In the genomic region with DNA sequence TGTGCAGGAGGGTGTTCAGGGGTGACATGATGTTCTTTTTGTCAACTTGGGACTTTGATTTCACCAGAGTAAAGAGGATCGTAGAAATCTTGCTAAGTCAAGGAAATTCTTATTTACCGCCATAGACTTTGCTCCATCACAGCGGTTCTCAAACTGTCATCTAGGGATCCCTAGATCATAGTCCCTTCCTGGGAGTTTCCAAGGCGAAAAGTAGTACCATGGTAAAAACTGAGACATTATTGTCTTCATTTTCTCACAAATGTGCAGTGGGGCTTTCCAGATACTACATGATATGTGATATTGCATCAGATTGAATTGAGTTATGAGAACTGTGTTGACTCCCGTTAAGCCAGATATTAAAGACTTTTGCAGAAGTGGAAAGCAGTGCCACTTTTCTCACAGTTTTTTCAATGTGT, we compare ENCODE assay signal across 1 cellular context.
TF ChIP-seq lines count a peak whose summit lies in the region.

No MANE protein-coding gene starts in this region.

TF ChIP-seq in SK-N-SH treated with all-trans-retinoic acid at 6 μM for 48 hours, 23 proteins besides CTCF, POLR2A, EP300 and RAD21 (continued from another document):
- TF ChIP-seq, protein P1, sequence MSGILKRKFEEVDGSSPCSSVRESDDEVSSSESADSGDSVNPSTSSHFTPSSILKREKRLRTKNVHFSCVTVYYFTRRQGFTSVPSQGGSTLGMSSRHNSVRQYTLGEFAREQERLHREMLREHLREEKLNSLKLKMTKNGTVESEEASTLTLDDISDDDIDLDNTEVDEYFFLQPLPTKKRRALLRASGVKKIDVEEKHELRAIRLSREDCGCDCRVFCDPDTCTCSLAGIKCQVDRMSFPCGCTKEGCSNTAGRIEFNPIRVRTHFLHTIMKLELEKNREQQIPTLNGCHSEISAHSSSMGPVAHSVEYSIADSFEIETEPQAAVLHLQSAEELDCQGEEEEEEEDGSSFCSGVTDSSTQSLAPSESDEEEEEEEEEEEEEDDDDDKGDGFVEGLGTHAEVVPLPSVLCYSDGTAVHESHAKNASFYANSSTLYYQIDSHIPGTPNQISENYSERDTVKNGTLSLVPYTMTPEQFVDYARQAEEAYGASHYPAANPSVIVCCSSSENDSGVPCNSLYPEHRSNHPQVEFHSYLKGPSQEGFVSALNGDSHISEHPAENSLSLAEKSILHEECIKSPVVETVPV (CRISPR knock-in tag; IDR thresholded peaks at IDR 0.05): no peak
- TF ChIP-seq, protein P2, sequence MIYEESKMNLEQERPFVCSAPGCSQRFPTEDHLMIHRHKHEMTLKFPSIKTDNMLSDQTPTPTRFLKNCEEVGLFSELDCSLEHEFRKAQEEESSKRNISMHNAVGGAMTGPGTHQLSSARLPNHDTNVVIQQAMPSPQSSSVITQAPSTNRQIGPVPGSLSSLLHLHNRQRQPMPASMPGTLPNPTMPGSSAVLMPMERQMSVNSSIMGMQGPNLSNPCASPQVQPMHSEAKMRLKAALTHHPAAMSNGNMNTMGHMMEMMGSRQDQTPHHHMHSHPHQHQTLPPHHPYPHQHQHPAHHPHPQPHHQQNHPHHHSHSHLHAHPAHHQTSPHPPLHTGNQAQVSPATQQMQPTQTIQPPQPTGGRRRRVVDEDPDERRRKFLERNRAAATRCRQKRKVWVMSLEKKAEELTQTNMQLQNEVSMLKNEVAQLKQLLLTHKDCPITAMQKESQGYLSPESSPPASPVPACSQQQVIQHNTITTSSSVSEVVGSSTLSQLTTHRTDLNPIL (CRISPR knock-in tag; IDR thresholded peaks at IDR 0.05; ENCODE audit: low read depth): no peak
- TF ChIP-seq ARNTL (CRISPR knock-in tag; IDR thresholded peaks at IDR 0.05; ENCODE audit: borderline replicate concordance, low read depth): no peak
- no peak for TF ChIP-seq ZFP30 (CRISPR knock-in tag; IDR thresholded peaks at IDR 0.05)
- TF ChIP-seq ZNF565 (CRISPR knock-in tag; conservative IDR thresholded peaks at IDR 0.05; ENCODE audit: low read depth): no peak
